In the genomic region with DNA sequence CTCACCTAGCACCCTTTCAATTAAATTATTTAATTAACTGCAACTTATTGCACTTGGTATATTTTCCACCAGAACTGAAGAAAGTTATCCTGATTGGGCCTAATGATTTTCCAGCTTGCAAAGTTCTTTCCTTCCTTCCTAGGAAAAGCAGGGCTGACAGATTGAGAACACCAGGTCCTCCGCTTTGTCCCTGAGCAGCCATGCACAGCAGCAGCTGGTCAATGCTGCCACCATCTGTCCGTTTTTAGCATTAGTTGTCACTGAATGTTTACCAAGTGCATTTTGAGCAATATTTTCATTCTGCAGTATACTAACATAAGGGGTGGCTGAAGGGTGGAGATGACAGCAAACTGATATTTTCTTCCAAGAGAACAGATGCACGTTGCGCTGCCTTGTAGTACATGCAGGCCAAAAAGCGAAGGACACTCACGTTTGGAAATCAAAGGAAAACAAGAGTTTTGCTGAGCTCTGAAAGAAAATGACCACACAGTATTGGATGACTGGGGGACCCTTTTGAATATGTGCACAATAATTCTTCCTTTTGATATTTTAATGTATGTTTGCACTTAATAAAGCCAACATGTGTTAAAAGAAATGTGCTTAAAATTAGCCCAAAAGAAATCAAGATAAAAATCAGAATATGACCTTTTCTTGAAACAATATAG, we compare ENCODE assay signal across 8 cellular contexts.
A peak's percentile ranks its signal among the peaks of the same experiment; 100 is the strongest.
DNase-seq lines count a peak whose midpoint lies in the region; ATAC-seq, FAIRE-seq and TF ChIP-seq lines count a peak whose summit lies in the region.

No MANE protein-coding gene starts in this region.

- ATAC-seq in DND-41 (ENCODE audit: insufficient read depth, low read depth) (0 out of 3 replicates have a peak, but pooled peaks have one; percentile 45), GM21390 (IDR thresholded peaks at IDR 0.05; ENCODE audit: unreplicated experiment) (peak; percentile 70), HG03108 (IDR thresholded peaks at IDR 0.05; ENCODE audit: unreplicated experiment) (no peak)

- DNase-seq in DND-41: peak; percentile 15
- DNase-seq in Kasumi-1 (lab: John Stamatoyannopoulos, UW): peak; percentile 21 to 59
- peak; percentile 65 for DNase-seq in RKO (ENCODE audit: low spot score)
- peak; percentile 85 for DNase-seq in endothelial cell of umbilical vein (ENCODE audit: low read depth, low spot score)
- peak; percentile 41 to 58 for DNase-seq in mesothelial cell of epicardium (ENCODE audit: low spot score in 2 of 2, unreplicated experiment in 2 of 2)
- no peak for DNase-seq in stimulated activated CD4-positive, alpha-beta T cell treated with anti-CD3 and anti-CD28 coated beads, Interleukin-4, amount 100 ng/mL, for 1 hour

- H3K4me1 Mint-ChIP-seq in mesothelial cell of epicardium: peaks cover 16% of the 10 kb centered on the region

- no peaks in the 10 kb centered on the region for H3K4me1 ChIP-seq in DND-41 (ENCODE audit: insufficient read depth, low read length)
- peaks cover 10% of the 10 kb centered on the region for H3K4me1 ChIP-seq in endothelial cell of umbilical vein (ENCODE audit: control insufficient read depth, extremely low read depth, insufficient read depth, low read length)

- no peaks in the 10 kb centered on the region for H3K27me3 Mint-ChIP-seq in mesothelial cell of epicardium (ENCODE audit: low read depth)

- no TSS peak for BruUV-seq in endothelial cell of umbilical vein (replicated peaks; lab: Mats Ljungman, UMichigan)

- no peak overlapping the region for H3K9ac ChIP-seq in DND-41 (ENCODE audit: low read depth, low read length)
- H3K9ac ChIP-seq in endothelial cell of umbilical vein (replicated peaks; ENCODE audit: extremely low read depth, insufficient read depth, low read length): peak overlapping the region; percentile 64

- no peak overlapping the region for H3K4me3 ChIP-seq in DND-41 (ENCODE audit: low read depth in 1 of 2, low read length in 2 of 2)
- no peak overlapping the region for H3K4me3 ChIP-seq in endothelial cell of umbilical vein (replicated peaks in 1 of 3; ENCODE audit: insufficient read depth in 1 of 3, low read depth in 1 of 3, low read length in 3 of 3)

- dilution Hi-C loops in endothelial cell of umbilical vein (cut with MboI; ENCODE audit: extremely low pct_ligation_motif_present, low sequenced_read_pairs): no loop called here

- peak; percentile 80 for FAIRE-seq in endothelial cell of umbilical vein (lab: Jason Lieb, UNC)

- H3K36me3 ChIP-seq in DND-41 (ENCODE audit: insufficient read depth, low read length) (no peaks in the 10 kb centered on the region), endothelial cell of umbilical vein (ENCODE audit: control insufficient read depth in 2 of 2, extremely low read depth in 1 of 2, insufficient read depth in 2 of 2, low read length in 2 of 2) (no peaks in the 10 kb centered on the region)

- no peaks in the 10 kb centered on the region for H3K9me3 Mint-ChIP-seq in mesothelial cell of epicardium

- H3K4me2 ChIP-seq in DND-41 (ENCODE audit: insufficient read depth, low read length): no peak overlapping the region
- peak overlapping the region; percentile 57 for H3K4me2 ChIP-seq in endothelial cell of umbilical vein (ENCODE audit: insufficient read depth, low read length)

- POLR2A ChIA-PET in endothelial cell of umbilical vein (lab: Charles Lee): interaction anchor here (1.4 kb wide), 2 partner anchors 13 to 138 kb away, joined by 3 to 8 read pairs; no protein-coding TSS in a partner anchor

- no peak overlapping the region for H3K4me3 Mint-ChIP-seq in mesothelial cell of epicardium

- peak; percentile 61 for TF ChIP-seq CTCF in DND-41 (IDR thresholded peaks at IDR 0.05; ENCODE audit: borderline replicate concordance, extremely low read depth, low read length, poor library complexity, severe bottlenecking)
- peak; percentile 64 to 90 for TF ChIP-seq CTCF in endothelial cell of umbilical vein (IDR thresholded peaks at IDR 0.05; ENCODE audit: extremely low read depth in 1 of 2, insufficient read depth in 1 of 2, low read depth in 1 of 2, low read length in 2 of 2)
- TF ChIP-seq CTCF in mesothelial cell of epicardium (IDR thresholded peaks at IDR 0.05; ENCODE audit: unreplicated experiment): peak; percentile 71

- no peaks in the 10 kb centered on the region for H3K9me1 ChIP-seq in endothelial cell of umbilical vein (replicated peaks; ENCODE audit: control insufficient read depth, extremely low read depth, insufficient read depth, low read length)

- H3K79me2 ChIP-seq in DND-41 (ENCODE audit: insufficient read depth, low read length) (no peaks in the 10 kb centered on the region), endothelial cell of umbilical vein (ENCODE audit: control insufficient read depth, insufficient read depth, low read length) (no peaks in the 10 kb centered on the region)

- no peaks in the 10 kb centered on the region for H4K20me1 ChIP-seq in DND-41 (ENCODE audit: insufficient read depth, low read length)
- H4K20me1 ChIP-seq in endothelial cell of umbilical vein (replicated peaks; ENCODE audit: control insufficient read depth, extremely low read depth, insufficient read depth, low read length): no peaks in the 10 kb centered on the region

- H3K36me3 Mint-ChIP-seq in mesothelial cell of epicardium: no peaks in the 10 kb centered on the region

- no peak overlapping the region for H3K27ac Mint-ChIP-seq in mesothelial cell of epicardium

- no peak for TF ChIP-seq POLR2A in endothelial cell of umbilical vein (IDR thresholded peaks at IDR 0.05; ENCODE audit: low read depth, low read length)

- H2AFZ ChIP-seq in DND-41 (ENCODE audit: low read depth, low read length): no peak overlapping the region
- peak overlapping the region; percentile 86 for H2AFZ ChIP-seq in endothelial cell of umbilical vein (ENCODE audit: low read depth, low read length)

- H3K9me3 ChIP-seq in DND-41 (ENCODE audit: insufficient read depth, low read length, severe bottlenecking) (no peaks in the 10 kb centered on the region), endothelial cell of umbilical vein (replicated peaks; ENCODE audit: control insufficient read depth, insufficient read depth, low read length) (no peaks in the 10 kb centered on the region)

- intact Hi-C loops in endothelial cell of umbilical vein (cut with micrococcal nuclease): loop anchor here (1.0 to 10.0 kb wide), 10 partner anchors 84 to 1790 kb away; no protein-coding TSS in a partner anchor

- peaks cover 3% of the 10 kb centered on the region for H3K27me3 ChIP-seq in DND-41 (ENCODE audit: insufficient read depth, low read length, poor library complexity)
- peaks cover 0 to 1% of the 10 kb centered on the region in 2 experiments for H3K27me3 ChIP-seq in endothelial cell of umbilical vein (ENCODE audit: control insufficient read depth in 2 of 2, insufficient read depth in 2 of 2, low read length in 2 of 2)

- CTCF ChIA-PET in endothelial cell of umbilical vein (lab: Charles Lee): interaction anchor here (0.7 to 4.8 kb wide), 43 partner anchors 9 to 1919 kb away, joined by 3 to 57 read pairs (median 4); no protein-coding TSS in a partner anchor

- H3K27ac ChIP-seq in DND-41 (ENCODE audit: low read length) (no peak overlapping the region), endothelial cell of umbilical vein (ENCODE audit: insufficient read depth, low read depth, low read length) (peak overlapping the region; percentile 83)

TF ChIP-seq in endothelial cell of umbilical vein, 7 proteins besides CTCF, POLR2A, EP300 and RAD21:
- TF ChIP-seq MYC (IDR thresholded peaks at IDR 0.05; ENCODE audit: low read depth, low read length): no peak
- no peak for TF ChIP-seq FOS (IDR thresholded peaks at IDR 0.05; ENCODE audit: borderline replicate concordance, insufficient read depth, low read length)
- TF ChIP-seq JUN (IDR thresholded peaks at IDR 0.05; ENCODE audit: borderline replicate concordance, insufficient read depth, insufficient read length, low read depth): no peak
- no peak for TF ChIP-seq EZH2 (IDR thresholded peaks at IDR 0.05; ENCODE audit: borderline replicate concordance, low read depth, low read length, severe bottlenecking)
- TF ChIP-seq, protein P1, sequence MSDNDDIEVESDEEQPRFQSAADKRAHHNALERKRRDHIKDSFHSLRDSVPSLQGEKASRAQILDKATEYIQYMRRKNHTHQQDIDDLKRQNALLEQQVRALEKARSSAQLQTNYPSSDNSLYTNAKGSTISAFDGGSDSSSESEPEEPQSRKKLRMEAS (IDR thresholded peaks at IDR 0.05; ENCODE audit: insufficient read depth, insufficient read length): no peak
- no peak for TF ChIP-seq POLR2AphosphoS5 (IDR thresholded peaks at IDR 0.05; ENCODE audit: insufficient read depth, low read depth, low read length)
- no peak for TF ChIP-seq GATA2 (IDR thresholded peaks at IDR 0.05; ENCODE audit: insufficient read depth, insufficient read length, low read depth, low read length)
